Comparison of ENCODE assay signal across 2 cellular contexts in genomic region chr10:46551701-46552525, GRCh38.
TF ChIP-seq lines count a peak whose summit lies in the region.

No MANE protein-coding gene starts in this region.

TF ChIP-seq in K562, 482 proteins besides CTCF, POLR2A, EP300 and RAD21 (continues in another document):
- TF ChIP-seq, protein P1, sequence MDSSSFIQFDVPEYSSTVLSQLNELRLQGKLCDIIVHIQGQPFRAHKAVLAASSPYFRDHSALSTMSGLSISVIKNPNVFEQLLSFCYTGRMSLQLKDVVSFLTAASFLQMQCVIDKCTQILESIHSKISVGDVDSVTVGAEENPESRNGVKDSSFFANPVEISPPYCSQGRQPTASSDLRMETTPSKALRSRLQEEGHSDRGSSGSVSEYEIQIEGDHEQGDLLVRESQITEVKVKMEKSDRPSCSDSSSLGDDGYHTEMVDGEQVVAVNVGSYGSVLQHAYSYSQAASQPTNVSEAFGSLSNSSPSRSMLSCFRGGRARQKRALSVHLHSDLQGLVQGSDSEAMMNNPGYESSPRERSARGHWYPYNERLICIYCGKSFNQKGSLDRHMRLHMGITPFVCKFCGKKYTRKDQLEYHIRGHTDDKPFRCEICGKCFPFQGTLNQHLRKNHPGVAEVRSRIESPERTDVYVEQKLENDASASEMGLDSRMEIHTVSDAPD (CRISPR knock-in tag; IDR thresholded peaks at IDR 0.05), result no peak
- TF ChIP-seq MAZ (CRISPR knock-in tag; conservative IDR thresholded peaks at IDR 0.05 in 1 of 2, IDR thresholded peaks at IDR 0.05 in 1 of 2), result 0 out of 4 replicates have a peak, but pooled peaks of 1 of the 2 experiments have one; percentile 10
- no peak for TF ChIP-seq TAF7 (tag; IDR thresholded peaks at IDR 0.05)
- no peak for TF ChIP-seq TAF9B (IDR thresholded peaks at IDR 0.05; ENCODE audit: partially characterized antibody)
- TF ChIP-seq ZNF184 (CRISPR knock-in tag; IDR thresholded peaks at IDR 0.05), result 0 out of 2 replicates have a peak, but pooled peaks have one; percentile 35
- no peak for TF ChIP-seq ZNF140 (CRISPR knock-in tag; IDR thresholded peaks at IDR 0.05)
- TF ChIP-seq, protein P2, sequence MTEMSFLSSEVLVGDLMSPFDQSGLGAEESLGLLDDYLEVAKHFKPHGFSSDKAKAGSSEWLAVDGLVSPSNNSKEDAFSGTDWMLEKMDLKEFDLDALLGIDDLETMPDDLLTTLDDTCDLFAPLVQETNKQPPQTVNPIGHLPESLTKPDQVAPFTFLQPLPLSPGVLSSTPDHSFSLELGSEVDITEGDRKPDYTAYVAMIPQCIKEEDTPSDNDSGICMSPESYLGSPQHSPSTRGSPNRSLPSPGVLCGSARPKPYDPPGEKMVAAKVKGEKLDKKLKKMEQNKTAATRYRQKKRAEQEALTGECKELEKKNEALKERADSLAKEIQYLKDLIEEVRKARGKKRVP (CRISPR knock-in tag; IDR thresholded peaks at IDR 0.05), result no peak
- no peak for TF ChIP-seq SMAD3 (CRISPR knock-in tag; conservative IDR thresholded peaks at IDR 0.05)
- TF ChIP-seq RBFOX2 (IDR thresholded peaks at IDR 0.05; ENCODE audit: low read depth, low read length), result no peak
- no peak for TF ChIP-seq FOXM1 (IDR thresholded peaks at IDR 0.05; ENCODE audit: low read depth)
- no peak for TF ChIP-seq FOXM1 (CRISPR knock-in tag; IDR thresholded peaks at IDR 0.05; ENCODE audit: low read depth)
- TF ChIP-seq SIX5 (IDR thresholded peaks at IDR 0.05; ENCODE audit: borderline replicate concordance in 1 of 2, insufficient read depth in 1 of 2, low read depth in 1 of 2, low read length in 2 of 2), result no peak
- no peak for TF ChIP-seq HDAC2 (IDR thresholded peaks at IDR 0.05)
- TF ChIP-seq U2AF2 (optimal IDR thresholded peaks at IDR 0.05; ENCODE audit: low read depth, low read length), result no peak
- TF ChIP-seq, protein P3, sequence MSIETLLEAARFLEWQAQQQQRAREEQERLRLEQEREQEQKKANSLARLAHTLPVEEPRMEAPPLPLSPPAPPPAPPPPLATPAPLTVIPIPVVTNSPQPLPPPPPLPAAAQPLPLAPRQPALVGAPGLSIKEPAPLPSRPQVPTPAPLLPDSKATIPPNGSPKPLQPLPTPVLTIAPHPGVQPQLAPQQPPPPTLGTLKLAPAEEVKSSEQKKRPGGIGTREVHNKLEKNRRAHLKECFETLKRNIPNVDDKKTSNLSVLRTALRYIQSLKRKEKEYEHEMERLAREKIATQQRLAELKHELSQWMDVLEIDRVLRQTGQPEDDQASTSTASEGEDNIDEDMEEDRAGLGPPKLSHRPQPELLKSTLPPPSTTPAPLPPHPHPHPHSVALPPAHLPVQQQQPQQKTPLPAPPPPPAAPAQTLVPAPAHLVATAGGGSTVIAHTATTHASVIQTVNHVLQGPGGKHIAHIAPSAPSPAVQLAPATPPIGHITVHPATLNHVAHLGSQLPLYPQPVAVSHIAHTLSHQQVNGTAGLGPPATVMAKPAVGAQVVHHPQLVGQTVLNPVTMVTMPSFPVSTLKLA (conservative IDR thresholded peaks at IDR 0.05), result no peak
- TF ChIP-seq NCOA4 (IDR thresholded peaks at IDR 0.05; ENCODE audit: partially characterized antibody), result no peak
- no peak for TF ChIP-seq KLF13 (tag; IDR thresholded peaks at IDR 0.05; ENCODE audit: borderline replicate concordance, low read depth)
- no peak for TF ChIP-seq TRIM24 (IDR thresholded peaks at IDR 0.05)
- no peak for TF ChIP-seq ERF (CRISPR knock-in tag; IDR thresholded peaks at IDR 0.05)
- TF ChIP-seq MYBL2 (IDR thresholded peaks at IDR 0.05; ENCODE audit: low read depth), result no peak
- 0 out of 2 replicates have a peak, but pooled peaks have one; percentile 26 for TF ChIP-seq MYBL2 (CRISPR knock-in tag; IDR thresholded peaks at IDR 0.05; ENCODE audit: borderline replicate concordance)
- 0 out of 2 replicates have a peak, but pooled peaks have one; percentile 0 for TF ChIP-seq NR4A1 (CRISPR knock-in tag; IDR thresholded peaks at IDR 0.05)
- TF ChIP-seq NR4A1 (tag; IDR thresholded peaks at IDR 0.05), result no peak
- TF ChIP-seq MITF (IDR thresholded peaks at IDR 0.05), result no peak
- TF ChIP-seq NFRKB (IDR thresholded peaks at IDR 0.05; ENCODE audit: low read depth), result no peak
- TF ChIP-seq, protein P4, sequence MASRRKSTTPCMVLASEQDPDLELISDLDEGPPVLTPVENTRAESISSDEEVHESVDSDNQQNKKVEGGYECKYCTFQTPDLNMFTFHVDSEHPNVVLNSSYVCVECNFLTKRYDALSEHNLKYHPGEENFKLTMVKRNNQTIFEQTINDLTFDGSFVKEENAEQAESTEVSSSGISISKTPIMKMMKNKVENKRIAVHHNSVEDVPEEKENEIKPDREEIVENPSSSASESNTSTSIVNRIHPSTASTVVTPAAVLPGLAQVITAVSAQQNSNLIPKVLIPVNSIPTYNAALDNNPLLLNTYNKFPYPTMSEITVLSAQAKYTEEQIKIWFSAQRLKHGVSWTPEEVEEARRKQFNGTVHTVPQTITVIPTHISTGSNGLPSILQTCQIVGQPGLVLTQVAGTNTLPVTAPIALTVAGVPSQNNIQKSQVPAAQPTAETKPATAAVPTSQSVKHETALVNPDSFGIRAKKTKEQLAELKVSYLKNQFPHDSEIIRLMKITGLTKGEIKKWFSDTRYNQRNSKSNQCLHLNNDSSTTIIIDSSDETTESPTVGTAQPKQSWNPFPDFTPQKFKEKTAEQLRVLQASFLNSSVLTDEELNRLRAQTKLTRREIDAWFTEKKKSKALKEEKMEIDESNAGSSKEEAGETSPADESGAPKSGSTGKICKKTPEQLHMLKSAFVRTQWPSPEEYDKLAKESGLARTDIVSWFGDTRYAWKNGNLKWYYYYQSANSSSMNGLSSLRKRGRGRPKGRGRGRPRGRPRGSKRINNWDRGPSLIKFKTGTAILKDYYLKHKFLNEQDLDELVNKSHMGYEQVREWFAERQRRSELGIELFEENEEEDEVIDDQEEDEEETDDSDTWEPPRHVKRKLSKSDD (conservative IDR thresholded peaks at IDR 0.05; ENCODE audit: low read length), result no peak
- no peak for TF ChIP-seq HNRNPUL1 (IDR thresholded peaks at IDR 0.05; ENCODE audit: low read length)

TF ChIP-seq in HepG2, 621 proteins besides CTCF, POLR2A, EP300 and RAD21:
- TF ChIP-seq, protein P5, sequence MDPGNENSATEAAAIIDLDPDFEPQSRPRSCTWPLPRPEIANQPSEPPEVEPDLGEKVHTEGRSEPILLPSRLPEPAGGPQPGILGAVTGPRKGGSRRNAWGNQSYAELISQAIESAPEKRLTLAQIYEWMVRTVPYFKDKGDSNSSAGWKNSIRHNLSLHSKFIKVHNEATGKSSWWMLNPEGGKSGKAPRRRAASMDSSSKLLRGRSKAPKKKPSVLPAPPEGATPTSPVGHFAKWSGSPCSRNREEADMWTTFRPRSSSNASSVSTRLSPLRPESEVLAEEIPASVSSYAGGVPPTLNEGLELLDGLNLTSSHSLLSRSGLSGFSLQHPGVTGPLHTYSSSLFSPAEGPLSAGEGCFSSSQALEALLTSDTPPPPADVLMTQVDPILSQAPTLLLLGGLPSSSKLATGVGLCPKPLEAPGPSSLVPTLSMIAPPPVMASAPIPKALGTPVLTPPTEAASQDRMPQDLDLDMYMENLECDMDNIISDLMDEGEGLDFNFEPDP (CRISPR knock-in tag; conservative IDR thresholded peaks at IDR 0.05), result 0 out of 2 replicates have a peak, but pooled peaks have one; percentile 33
- TF ChIP-seq ZFP36L1 (CRISPR knock-in tag; IDR thresholded peaks at IDR 0.05) (no peak), TCF12 (IDR thresholded peaks at IDR 0.05) (no peak), TCF12 (CRISPR knock-in tag; IDR thresholded peaks at IDR 0.05) (no peak)
